Comparison of ENCODE assay signal across 8 cellular contexts in genomic region chr15:68227806-68228142, GRCh38. TPM values are rescaled to one million over a fixed set of nuclear protein-coding genes. Genes with fewer than 3 reads are reported as not detected.
DNase-seq lines count a peak whose midpoint lies in the region; ATAC-seq and TF ChIP-seq lines count a peak whose summit lies in the region.

No MANE protein-coding gene starts in this region.

- TF ChIP-seq CTCF in IMR-90 (conservative IDR thresholded peaks at IDR 0.05; ENCODE audit: low read depth, low read length) (no peak), brain (conservative IDR thresholded peaks at IDR 0.05) (no peak)

- peaks cover 21 to 32% (median 27%) of the 10 kb centered on the region in 4 donors for H3K4me1 Mint-ChIP-seq in CD4-positive, alpha-beta memory T cell
- H3K4me1 Mint-ChIP-seq in brain: peaks cover 52% of the 10 kb centered on the region

- H3K27ac ChIP-seq in CD4-positive, alpha-beta memory T cell (ENCODE audit: low read depth, low read length): no peak overlapping the region
- H3K27ac ChIP-seq in IMR-90 (ENCODE audit: insufficient read depth, low read length) (no peak overlapping the region), muscle layer of duodenum (ENCODE audit: low read length) (no peak overlapping the region)

- no peak overlapping the region for H3K4me3 ChIP-seq in CD4-positive, alpha-beta memory T cell (ENCODE audit: low read length in 2 of 2)
- H3K4me3 ChIP-seq in IMR-90 (ENCODE audit: insufficient read depth, low read depth, low read length) (no peak overlapping the region), muscle layer of duodenum (ENCODE audit: low read depth in 1 of 2, low read length in 2 of 2) (peak overlapping the region; percentile 58 to 89)

- peaks cover 29 to 56% of the 10 kb centered on the region in 2 experiments for H3K79me1 ChIP-seq in IMR-90 (ENCODE audit: low read depth in 1 of 2, low read length in 2 of 2)

- no peaks in the 10 kb centered on the region for H3K9me3 ChIP-seq in CD4-positive, alpha-beta memory T cell (ENCODE audit: control insufficient read depth in 1 of 2, low read length in 2 of 2)
- H3K9me3 ChIP-seq in IMR-90 (ENCODE audit: control insufficient read depth, insufficient read depth, low read length): no peaks in the 10 kb centered on the region
- H3K9me3 ChIP-seq in muscle layer of duodenum (ENCODE audit: control insufficient read depth in 1 of 2, low read length in 2 of 2): no peaks in the 10 kb centered on the region

- CTCF ChIA-PET in CD4-positive, alpha-beta memory T cell (lab: Charles Lee; ENCODE audit: partially characterized antibody): interaction anchor here (1.0 kb wide), 1 partner anchor 770 kb away, joined by 3 read pairs; no protein-coding TSS in a partner anchor
- CTCF ChIA-PET in IMR-90 (lab: Yijun Ruan, JAX): no interaction called here

- H4K5ac ChIP-seq in IMR-90 (ENCODE audit: low read depth, low read length): no peak overlapping the region

- no peak overlapping the region for H2BK20ac ChIP-seq in IMR-90 (ENCODE audit: low read depth, low read length)

- TF ChIP-seq POLR2A in IMR-90 (IDR thresholded peaks at IDR 0.05; ENCODE audit: low read depth, low read length): no peak

- no peak overlapping the region for H2BK5ac ChIP-seq in IMR-90 (ENCODE audit: low read depth, low read length, poor library complexity, severe bottlenecking)

- dilution Hi-C loops in IMR-90 (cut with HindIII; ENCODE audit: low sequenced_read_pairs, unreplicated experiment): no loop called here

- no peaks in the 10 kb centered on the region for H3K9me3 Mint-ChIP-seq in CD4-positive, alpha-beta memory T cell
- peaks cover 0 to 5% (median 4%) of the 10 kb centered on the region in 5 experiments for H3K9me3 Mint-ChIP-seq in brain

- 0 out of 2 replicates have a peak overlapping the region, but pooled peaks have one; percentile 53 for H3K14ac ChIP-seq in IMR-90 (replicated peaks; ENCODE audit: low read depth, low read length)

- no TSS peak for BruUV-seq in IMR-90 (replicated peaks; lab: Mats Ljungman, UMichigan)

- POLR2A ChIA-PET in CD4-positive, alpha-beta memory T cell (lab: Charles Lee; ENCODE audit: partially characterized antibody): interaction anchor here (4.8 kb wide), 1 partner anchor 50 kb away, joined by 42 read pairs; the partner anchor contains the start of gene FEM1B
- POLR2A ChIA-PET in IMR-90 (lab: Charles Lee; ENCODE audit: unreplicated experiment): no interaction called here

- peaks cover 15% of the 10 kb centered on the region; the same call in 1 of the 2 replicates for H4K20me1 ChIP-seq in IMR-90 (ENCODE audit: insufficient read depth, low read length)

- H2AK5ac ChIP-seq in IMR-90 (ENCODE audit: low read depth, low read length): no peak overlapping the region

- peak overlapping the region in 5 of 7 donors; percentile 32 to 64 (median 60) for H3K27ac Mint-ChIP-seq in CD4-positive, alpha-beta memory T cell
- peak overlapping the region in 2 of 5 experiments; percentile 57 to 73 for H3K27ac Mint-ChIP-seq in brain

- peak overlapping the region; percentile 73 to 98 (median 88) for H3K4me3 Mint-ChIP-seq in CD4-positive, alpha-beta memory T cell
- peak overlapping the region; percentile 82 to 93 (median 87) for H3K4me3 Mint-ChIP-seq in brain

- no peak overlapping the region for H3K4ac ChIP-seq in IMR-90 (ENCODE audit: low read depth, low read length)

- H2BK15ac ChIP-seq in IMR-90 (ENCODE audit: low read depth, low read length): no peak overlapping the region

- no peak overlapping the region for H3K18ac ChIP-seq in IMR-90 (ENCODE audit: low read depth, low read length)

- H2BK120ac ChIP-seq in IMR-90 (ENCODE audit: low read depth, low read length): no peak overlapping the region

- H3K36me3 Mint-ChIP-seq in CD4-positive, alpha-beta memory T cell: peaks cover 0 to 3% of the 10 kb centered on the region in 2 donors
- H3K36me3 Mint-ChIP-seq in brain: peaks cover 17% of the 10 kb centered on the region

- H2AK9ac ChIP-seq in IMR-90 (replicated peaks; ENCODE audit: low read depth, low read length, poor library complexity): no peak overlapping the region

- H3K23ac ChIP-seq in IMR-90 (ENCODE audit: low read depth, low read length): 0 out of 2 replicates have a peak overlapping the region, but pooled peaks have one; percentile 94

- H3K27me3 Mint-ChIP-seq in CD4-positive, alpha-beta memory T cell: no peaks in the 10 kb centered on the region
- H3K27me3 Mint-ChIP-seq in brain: peaks cover 16% of the 10 kb centered on the region

- H3K4me1 ChIP-seq in CD4-positive, alpha-beta memory T cell (ENCODE audit: insufficient read depth, low read length): peaks cover 20% of the 10 kb centered on the region
- peaks cover 8% of the 10 kb centered on the region for H3K4me1 ChIP-seq in IMR-90 (ENCODE audit: control insufficient read depth, insufficient read depth, low read length)
- peaks cover 11 to 22% of the 10 kb centered on the region in 2 donors for H3K4me1 ChIP-seq in muscle layer of duodenum (ENCODE audit: control insufficient read depth in 1 of 2, insufficient read depth in 2 of 2, low read length in 2 of 2)

- no peaks in the 10 kb centered on the region for H3K27me3 ChIP-seq in CD4-positive, alpha-beta memory T cell (ENCODE audit: insufficient read depth, low read length)
- H3K27me3 ChIP-seq in IMR-90 (ENCODE audit: control insufficient read depth, insufficient read depth, low read length): no peaks in the 10 kb centered on the region
- no peaks in the 10 kb centered on the region for H3K27me3 ChIP-seq in muscle layer of duodenum (ENCODE audit: low read depth, low read length)

- no peak overlapping the region for H2AFZ ChIP-seq in IMR-90 (replicated peaks; ENCODE audit: low read length, poor library complexity)

- H3K9ac ChIP-seq in IMR-90 (ENCODE audit: low read depth, low read length): no peak overlapping the region

- no peak overlapping the region for H4K91ac ChIP-seq in IMR-90 (ENCODE audit: insufficient read depth, low read depth, low read length)

- H3K36me3 ChIP-seq in CD4-positive, alpha-beta memory T cell (ENCODE audit: insufficient read depth, low read length): no peaks in the 10 kb centered on the region
- H3K36me3 ChIP-seq in IMR-90 (ENCODE audit: control insufficient read depth, insufficient read depth, low read length) (no peaks in the 10 kb centered on the region), muscle layer of duodenum (ENCODE audit: control insufficient read depth in 1 of 2, insufficient read depth in 2 of 2, low read length in 2 of 2) (no peaks in the 10 kb centered on the region)

- H3K56ac ChIP-seq in IMR-90 (ENCODE audit: extremely low read depth, insufficient read depth, low read length): no peak overlapping the region

- H3K9me1 ChIP-seq in IMR-90 (ENCODE audit: insufficient read depth, low read length): peaks cover 24% of the 10 kb centered on the region

- H4K8ac ChIP-seq in IMR-90 (ENCODE audit: low read depth in 2 of 2, low read length in 2 of 2): no peak overlapping the region; a peak in 1 of 4 replicates

- intact Hi-C loops in CD4-positive, alpha-beta memory T cell (cut with micrococcal nuclease): no loop called here
- intact Hi-C loops in IMR-90 (cut with micrococcal nuclease): no loop called here

- no peak for TF ChIP-seq RAD21 in IMR-90 (IDR thresholded peaks at IDR 0.05; ENCODE audit: low read length)

- 83% methylated on average over 1 of the region's 7 CpGs; no CpG with 5 or more reads in 1 of the 2 experiments for WGBS in IMR-90 (ENCODE audit: extremely low coverage in 2 of 2, insufficient read length in 1 of 2), 2 experiments

- in situ Hi-C loops in IMR-90 (cut with MboI; ENCODE audit: low sequenced_read_pairs): no loop called here

- ATAC-seq in IMR-90 (ENCODE audit: low read depth): no peak
- no peak for ATAC-seq in HG03025 (IDR thresholded peaks at IDR 0.05; ENCODE audit: low FRiP score, unreplicated experiment)

- peak overlapping the region; percentile 5; the same call in 1 of the 2 replicates for H3K4me2 ChIP-seq in IMR-90 (ENCODE audit: low read depth, low read length)

- no peak for DNase-seq in CD4-positive, alpha-beta memory T cell
- DNase-seq in IMR-90: no peak
- no peak for DNase-seq in KG1 (lab: John Stamatoyannopoulos, UW)
- no peak for DNase-seq in iPS-NIHi7 (ENCODE audit: extremely low spot score)
- DNase-seq in NCI-H1694 treated with DMSO at 0.1 percent for 48 hours (lab: John Stamatoyannopoulos, UW): no peak

TF ChIP-seq in IMR-90, 13 proteins besides CTCF, POLR2A, EP300 and RAD21 (continues in another document):
- TF ChIP-seq CEBPB (IDR thresholded peaks at IDR 0.05; ENCODE audit: low read depth, low read length): no peak
- TF ChIP-seq CHD1 (IDR thresholded peaks at IDR 0.05; ENCODE audit: low read depth, low read length): no peak
- no peak for TF ChIP-seq BHLHE40 (IDR thresholded peaks at IDR 0.05; ENCODE audit: low read depth, low read length)
- no peak for TF ChIP-seq USF2 (IDR thresholded peaks at IDR 0.05; ENCODE audit: low read depth, low read length)

RNA-seq across cellular contexts. Expression of gene CLN6, which starts 1.8 kb away (rescaled TPM):
- total RNA-seq in CD4-positive, alpha-beta memory T cell: 10 to 100 TPM; 14.5 to 15.6 TPM
- polyA plus RNA-seq in CD4-positive, alpha-beta memory T cell: 1 to 10 TPM; 2.2 to 2.6 TPM
- total RNA-seq in IMR-90 (2012; rRNA removed): 5.3 and 6.5 TPM in 2 replicates
- polyA plus RNA-seq in IMR-90 (2012; rRNA removed): 31.9 and 33.8 TPM in 2 replicates
- polyA plus RNA-seq in IMR-90 (2012; cell fraction: cytosol; rRNA removed): 7.8 and 31.2 TPM in 2 replicates
- polyA plus RNA-seq in IMR-90 (2012; cell fraction: nucleus; rRNA removed; ENCODE audit: low replicate concordance): 26.1 and 47.2 TPM in 2 replicates
- 21.5 TPM for polyA plus RNA-seq in brain (ENCODE audit: insufficient read depth, low read depth, low replicate concordance)

RNA-seq across cellular contexts. Expression of gene CALML4, which starts 22.6 kb away (rescaled TPM):
- total RNA-seq in CD4-positive, alpha-beta memory T cell: 1 to 10 TPM; 3.8 to 5.1 TPM
- polyA plus RNA-seq in CD4-positive, alpha-beta memory T cell: under 1 TPM; 0.79 to 0.84 TPM
- 0.36 and 0.56 TPM in 2 replicates for total RNA-seq in IMR-90 (2012; rRNA removed)
- polyA plus RNA-seq in IMR-90 (2012; rRNA removed): 0.89 and 1.3 TPM in 2 replicates
- 0.25 and 0.43 TPM in 2 replicates for polyA plus RNA-seq in IMR-90 (2012; cell fraction: cytosol; rRNA removed)
- polyA plus RNA-seq in IMR-90 (2012; cell fraction: nucleus; rRNA removed; ENCODE audit: low replicate concordance): 2.5 and 7.9 TPM in 2 replicates
- polyA plus RNA-seq in brain (ENCODE audit: insufficient read depth, low read depth, low replicate concordance): 2.5 TPM

RNA-seq across cellular contexts. Expression of gene FEM1B, which starts 49.8 kb away (rescaled TPM):
- total RNA-seq in CD4-positive, alpha-beta memory T cell: 10 to 100 TPM; 48.3 to 49.1 TPM
- 10 to 100 TPM; 19.0 to 28.8 TPM for polyA plus RNA-seq in CD4-positive, alpha-beta memory T cell
- total RNA-seq in IMR-90 (2012; rRNA removed): 47.2 and 51.4 TPM in 2 replicates
- 16.2 and 16.9 TPM in 2 replicates for polyA plus RNA-seq in IMR-90 (2012; rRNA removed)
- polyA plus RNA-seq in IMR-90 (2012; cell fraction: cytosol; rRNA removed): 3.0 and 4.1 TPM in 2 replicates
- 3.5 and 17.2 TPM in 2 replicates for polyA plus RNA-seq in IMR-90 (2012; cell fraction: nucleus; rRNA removed; ENCODE audit: low replicate concordance)
- 15.5 TPM for polyA plus RNA-seq in brain (ENCODE audit: insufficient read depth, low read depth, low replicate concordance)

Comparison
In these comparisons a context has a peak if more than half of its experiments do, and no peak if none do; other contexts are left out.
1. H3K4me3 ChIP-seq: peak in muscle layer of duodenum (2 of 2); none in CD4-positive, alpha-beta memory T cell (0 of 2) and IMR-90 (single experiment).